Comparison of ENCODE assay signal across 18 cellular contexts in the genomic region with DNA sequence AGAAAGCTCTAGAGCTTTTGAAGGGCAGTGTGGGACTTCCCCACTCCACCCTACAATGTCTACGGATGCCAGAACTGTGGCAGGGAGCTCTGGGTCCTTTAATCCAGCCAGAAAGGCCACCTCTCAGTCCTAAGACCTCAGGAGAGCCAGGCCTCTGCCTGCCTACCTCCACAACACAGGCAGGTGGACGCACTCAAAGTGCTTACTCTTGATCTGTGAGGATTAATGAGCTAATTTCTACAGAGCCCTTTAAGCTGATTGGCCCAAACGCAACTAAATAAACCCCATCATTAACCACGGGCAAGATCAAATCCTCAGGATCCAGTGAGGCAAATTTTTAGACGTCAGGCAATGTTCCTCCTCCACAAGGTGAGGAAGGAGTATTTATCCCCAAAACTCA.
"Had no signal": no experiment of that assay in that cellular context is flagged by ENCODE, and none has a peak within 500 bp of the region (broad histone marks: within the 10 kb centered on the region; RNA-seq: fewer than 3 reads in every experiment).

No MANE protein-coding gene starts in this region.

- H3K27me3 Mint-ChIP-seq: naive thymus-derived CD4-positive, alpha-beta T cell had no signal

- H3K27me3 ChIP-seq: dorsolateral prefrontal cortex, hepatocyte, neutrophil, sigmoid colon had no signal

- H2AFZ ChIP-seq: hepatocyte had no signal

- ATAC-seq: left colon; left ventricle myocardium superior; naive thymus-derived CD4-positive, alpha-beta T cell; psoas muscle had no signal

- H3K4me1 ChIP-seq: psoas muscle had no signal

- H3K36me3 ChIP-seq: neutrophil, sigmoid colon had no signal

- H3K27ac Mint-ChIP-seq: nephron progenitor cell had no signal

- H3K4me3 Mint-ChIP-seq: nephron progenitor cell had no signal

- H3K4me2 ChIP-seq: hepatocyte had no signal

- H3K9me3 ChIP-seq: neutrophil, psoas muscle, sigmoid colon had no signal

- H3K4me3 ChIP-seq: dorsolateral prefrontal cortex, hepatocyte, psoas muscle, sigmoid colon, skin epidermis had no signal

- DNase-seq: cortex of kidney; dorsolateral prefrontal cortex; effector CD8-positive, alpha-beta T cell; foreskin melanocyte; head of caudate nucleus; left colon; left ventricle myocardium superior; naive thymus-derived CD4-positive, alpha-beta T cell; nephron progenitor cell; psoas muscle; retina; sigmoid colon; stimulated activated CD4-positive, alpha-beta T cell treated with anti-CD3 and anti-CD28 coated beads, Interleukin-12 subunit alpha, Interleukin-12 subunit beta, amount 100 ng/mL, for 4 hours; stimulated activated naive CD4-positive, alpha-beta T cell; trophoblast cell had no signal

- H3K27ac ChIP-seq: dorsolateral prefrontal cortex, hepatocyte, neutrophil, psoas muscle, sigmoid colon, skin epidermis had no signal
